In the genomic region with DNA sequence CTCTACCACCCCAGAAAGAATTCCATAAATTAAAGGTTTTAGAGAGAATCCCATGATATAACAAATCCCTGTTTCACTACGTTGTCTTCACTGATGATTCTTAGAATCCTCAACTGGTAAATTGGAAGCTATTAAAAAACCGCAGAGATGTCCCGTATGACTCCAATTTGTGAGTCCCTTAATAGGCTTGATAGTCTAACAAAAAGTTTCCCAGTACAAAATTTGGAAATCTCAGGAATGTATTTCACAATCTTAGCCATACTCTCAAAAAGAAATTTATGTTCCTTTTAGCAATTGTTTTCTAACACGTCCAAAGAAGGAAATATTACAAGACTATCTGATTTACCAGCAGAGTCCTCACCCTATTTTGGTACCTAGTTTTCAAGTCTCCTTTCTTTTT, we compare ENCODE assay signal across 1 cellular context.
TF ChIP-seq lines count a peak whose summit lies in the region.

No MANE protein-coding gene starts in this region.

TF ChIP-seq in neural cell, 6 proteins besides CTCF, POLR2A, EP300 and RAD21 (continued from another document):
- TF ChIP-seq, protein P1, sequence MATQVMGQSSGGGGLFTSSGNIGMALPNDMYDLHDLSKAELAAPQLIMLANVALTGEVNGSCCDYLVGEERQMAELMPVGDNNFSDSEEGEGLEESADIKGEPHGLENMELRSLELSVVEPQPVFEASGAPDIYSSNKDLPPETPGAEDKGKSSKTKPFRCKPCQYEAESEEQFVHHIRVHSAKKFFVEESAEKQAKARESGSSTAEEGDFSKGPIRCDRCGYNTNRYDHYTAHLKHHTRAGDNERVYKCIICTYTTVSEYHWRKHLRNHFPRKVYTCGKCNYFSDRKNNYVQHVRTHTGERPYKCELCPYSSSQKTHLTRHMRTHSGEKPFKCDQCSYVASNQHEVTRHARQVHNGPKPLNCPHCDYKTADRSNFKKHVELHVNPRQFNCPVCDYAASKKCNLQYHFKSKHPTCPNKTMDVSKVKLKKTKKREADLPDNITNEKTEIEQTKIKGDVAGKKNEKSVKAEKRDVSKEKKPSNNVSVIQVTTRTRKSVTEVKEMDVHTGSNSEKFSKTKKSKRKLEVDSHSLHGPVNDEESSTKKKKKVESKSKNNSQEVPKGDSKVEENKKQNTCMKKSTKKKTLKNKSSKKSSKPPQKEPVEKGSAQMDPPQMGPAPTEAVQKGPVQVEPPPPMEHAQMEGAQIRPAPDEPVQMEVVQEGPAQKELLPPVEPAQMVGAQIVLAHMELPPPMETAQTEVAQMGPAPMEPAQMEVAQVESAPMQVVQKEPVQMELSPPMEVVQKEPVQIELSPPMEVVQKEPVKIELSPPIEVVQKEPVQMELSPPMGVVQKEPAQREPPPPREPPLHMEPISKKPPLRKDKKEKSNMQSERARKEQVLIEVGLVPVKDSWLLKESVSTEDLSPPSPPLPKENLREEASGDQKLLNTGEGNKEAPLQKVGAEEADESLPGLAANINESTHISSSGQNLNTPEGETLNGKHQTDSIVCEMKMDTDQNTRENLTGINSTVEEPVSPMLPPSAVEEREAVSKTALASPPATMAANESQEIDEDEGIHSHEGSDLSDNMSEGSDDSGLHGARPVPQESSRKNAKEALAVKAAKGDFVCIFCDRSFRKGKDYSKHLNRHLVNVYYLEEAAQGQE (IDR thresholded peaks at IDR 0.05; ENCODE audit: borderline replicate concordance), result no peak
- TF ChIP-seq MXI1 (conservative IDR thresholded peaks at IDR 0.05; ENCODE audit: poor library complexity, severe bottlenecking), result no peak
